9 cellular contexts compared by ENCODE assay signal in genomic region chr3:45546636-45547201, GRCh38.
A peak's percentile ranks its signal among the peaks of the same experiment; 100 is the strongest.
DNase-seq lines count a peak whose midpoint lies in the region; ATAC-seq, FAIRE-seq and TF ChIP-seq lines count a peak whose summit lies in the region.
"Had no signal": no experiment of that assay in that cellular context is flagged by ENCODE, and none has a peak within 500 bp of the region (broad histone marks: within the 10 kb centered on the region; RNA-seq: fewer than 3 reads in every experiment).

No MANE protein-coding gene starts in this region.

- H3K27me3 ChIP-seq in OCI-LY1 (ENCODE audit: insufficient read depth, low read length) (no peaks in the 10 kb centered on the region), parathyroid adenoma (ENCODE audit: control insufficient read depth, insufficient read depth, low read length) (no peaks in the 10 kb centered on the region)
- H3K27me3 ChIP-seq: left lung had no signal

- H3K79me2 ChIP-seq in OCI-LY1 (ENCODE audit: insufficient read depth, low read length) (no peaks in the 10 kb centered on the region), parathyroid adenoma (no peaks in the 10 kb centered on the region)

- H3K9me3 ChIP-seq in OCI-LY1 (ENCODE audit: low read length): no peaks in the 10 kb centered on the region
- no peaks in the 10 kb centered on the region for H3K9me3 ChIP-seq in parathyroid adenoma (ENCODE audit: control insufficient read depth, low read length)
- H3K9me3 ChIP-seq: left lung had no signal

- no peak for ATAC-seq in GM21360 (IDR thresholded peaks at IDR 0.05; ENCODE audit: unreplicated experiment)
- ATAC-seq in HG02970 (IDR thresholded peaks at IDR 0.05; ENCODE audit: low FRiP score, unreplicated experiment): no peak
- ATAC-seq in HG02610 (IDR thresholded peaks at IDR 0.05; ENCODE audit: unreplicated experiment): no peak
- ATAC-seq: left lung had no signal

- no peaks in the 10 kb centered on the region for H3K9me2 ChIP-seq in OCI-LY1 (ENCODE audit: low read depth, low read length)

- H4K20me1 ChIP-seq in OCI-LY1 (ENCODE audit: insufficient read depth, low read length): no peaks in the 10 kb centered on the region

- H3K27ac ChIP-seq in OCI-LY1 (ENCODE audit: low read depth, low read length, poor library complexity, severe bottlenecking): no peak overlapping the region
- peak overlapping the region; percentile 58 for H3K27ac ChIP-seq in caudate nucleus (ENCODE audit: low read depth, low read length)
- no peak overlapping the region for H3K27ac ChIP-seq in parathyroid adenoma

- no peak for FAIRE-seq in D721Med (lab: Jason Lieb, UNC)

- H3K4me1 ChIP-seq in OCI-LY1 (ENCODE audit: insufficient read depth, low read length, severe bottlenecking) (peaks cover 14% of the 10 kb centered on the region), parathyroid adenoma (no peaks in the 10 kb centered on the region)

- DNase-seq in D721Med (ENCODE audit: insufficient read length, low spot score) (no peak), caudate nucleus (lab: John Stamatoyannopoulos, UW) (peak in 3 of 61 donors; percentile 10 to 45 (median 37)), kidney glomerular epithelial cell (lab: John Stamatoyannopoulos, UW) (no peak)
- DNase-seq: left lung had no signal

- no peaks in the 10 kb centered on the region for H3K36me3 ChIP-seq in OCI-LY1 (ENCODE audit: insufficient read depth, low read length)
- H3K36me3 ChIP-seq in parathyroid adenoma (ENCODE audit: control insufficient read depth, insufficient read depth, low read length): no peaks in the 10 kb centered on the region
- H3K36me3 ChIP-seq: left lung had no signal

- no peaks in the 10 kb centered on the region for H3F3A ChIP-seq in OCI-LY1 (ENCODE audit: insufficient read depth, low read length)

- TF ChIP-seq CTCF in D721Med (IDR thresholded peaks at IDR 0.05; ENCODE audit: insufficient read depth, missing control alignments): peak; percentile 58
- TF ChIP-seq CTCF in OCI-LY1 (IDR thresholded peaks at IDR 0.05; ENCODE audit: low read length): peak; percentile 79
- TF ChIP-seq CTCF in parathyroid adenoma (IDR thresholded peaks at IDR 0.05): peak; percentile 14

- no peak overlapping the region for H3K9ac ChIP-seq in OCI-LY1 (ENCODE audit: low read length)
- no peak overlapping the region for H3K9ac ChIP-seq in parathyroid adenoma

- H3K4me3 ChIP-seq in OCI-LY1 (ENCODE audit: low read depth, low read length, poor library complexity, severe bottlenecking): no peak overlapping the region
- no peak overlapping the region for H3K4me3 ChIP-seq in parathyroid adenoma (ENCODE audit: low read depth, low read length)
- H3K4me3 ChIP-seq: left lung had no signal

- H2AFZ ChIP-seq in OCI-LY1 (ENCODE audit: low read length) (no peak overlapping the region), parathyroid adenoma (no peak overlapping the region)

- H3K4me2 ChIP-seq in OCI-LY1 (ENCODE audit: low read length): no peak overlapping the region
- no peak overlapping the region for H3K4me2 ChIP-seq in parathyroid adenoma (ENCODE audit: low read length)

Comparison
In these comparisons a context has a peak if more than half of its experiments do, and no peak if none do; other contexts are left out.
1. CTCF ChIP-seq: peak in every context shown above with its lines; median percentile 79 in OCI-LY1; 58 in D721Med; 14 in parathyroid adenoma.